ENCODE assay signal across 8 cellular contexts in genomic region chr5:172173771-172174170, GRCh38. TPM values are rescaled to one million over a fixed set of nuclear protein-coding genes. Genes with fewer than 3 reads are reported as not detected.
DNase-seq lines count a peak whose midpoint lies in the region; ATAC-seq and TF ChIP-seq lines count a peak whose summit lies in the region.

No MANE protein-coding gene starts in this region.

- H3K79me2 ChIP-seq in osteoblast (ENCODE audit: insufficient read depth, low read length): peaks cover 78% of the 10 kb centered on the region

- peak; percentile 24 for ATAC-seq in CD8-positive, alpha-beta T cell
- no peak for ATAC-seq in GM19455 (IDR thresholded peaks at IDR 0.05; ENCODE audit: unreplicated experiment)

- H3K27ac Mint-ChIP-seq in CD8-positive, alpha-beta T cell: peak overlapping the region; percentile 97

- peaks cover 53% of the 10 kb centered on the region for H3K36me3 Mint-ChIP-seq in CD8-positive, alpha-beta T cell

- intact Hi-C loops in CD8-positive, alpha-beta T cell (cut with DNase I, micrococcal nuclease): loop anchor here in 1 of 2 experiments (1.0 kb wide), 1 partner anchor 167 kb away; the partner anchor contains the start of gene FBXW11

- peak in 6 of 7 experiments; percentile 41 to 76 (median 70) for DNase-seq in CD8-positive, alpha-beta T cell
- DNase-seq in SW480 (ENCODE audit: low spot score): peak; percentile 84
- peak; percentile 23 for DNase-seq in activated naive CD8-positive, alpha-beta T cell treated with anti-CD3 and anti-CD28 coated beads, Interleukin-2, amount 50 U/mL, for 16 hours (ENCODE audit: low read depth, low spot score)
- peak; percentile 93 for DNase-seq in osteoblast (ENCODE audit: insufficient read length, low spot score, missing footprints)
- no peak for DNase-seq in NCI-H2081 treated with DMSO at 0.1 percent for 48 hours (lab: John Stamatoyannopoulos, UW)
- no peak for DNase-seq in NCI-H2171 treated with DMSO at 0.1 percent for 48 hours (lab: John Stamatoyannopoulos, UW)
- DNase-seq in GM10248 (ENCODE audit: extremely low spot score): no peak

- CTCF ChIA-PET in CD8-positive, alpha-beta T cell (lab: Charles Lee): interaction anchor here (1.2 to 9.4 kb wide), 12 partner anchors 11 to 262 kb away, joined by 3 to 179 read pairs (median 14); partner anchors contain the start of gene STK10
- CTCF ChIA-PET in GM10248 (lab: Yijun Ruan, JAX): interaction anchor here (1.1 to 6.4 kb wide), 11 partner anchors 10 to 114 kb away, joined by 3 to 59 read pairs (median 4); partner anchors contain the start of gene STK10

- peak overlapping the region; percentile 60 for H3K27ac ChIP-seq in CD8-positive, alpha-beta T cell (ENCODE audit: low read depth, low read length)
- peak overlapping the region; percentile 92 for H3K27ac ChIP-seq in osteoblast (ENCODE audit: low read depth, low read length)

- H3K4me3 ChIP-seq in CD8-positive, alpha-beta T cell (ENCODE audit: low read depth, low read length): peak overlapping the region; percentile 69
- peak overlapping the region; percentile 17 for H3K4me3 ChIP-seq in osteoblast (ENCODE audit: insufficient read depth, low read length)

- H3K4me1 ChIP-seq in CD8-positive, alpha-beta T cell (ENCODE audit: insufficient read depth, low read length): peaks cover 86% of the 10 kb centered on the region
- peaks cover 24% of the 10 kb centered on the region for H3K4me1 ChIP-seq in osteoblast (ENCODE audit: insufficient read depth, low read length)

- H3K4me3 Mint-ChIP-seq in CD8-positive, alpha-beta T cell: peak overlapping the region; percentile 90

- H3K36me3 ChIP-seq in CD8-positive, alpha-beta T cell (ENCODE audit: insufficient read depth, low read length): no peaks in the 10 kb centered on the region
- peaks cover 5% of the 10 kb centered on the region for H3K36me3 ChIP-seq in osteoblast (ENCODE audit: insufficient read depth, low read length)

- no peak overlapping the region for H2AFZ ChIP-seq in osteoblast (ENCODE audit: low read length)

- no peak for TF ChIP-seq CTCF in CD8-positive, alpha-beta T cell (IDR thresholded peaks at IDR 0.05)
- TF ChIP-seq CTCF in osteoblast (IDR thresholded peaks at IDR 0.05; ENCODE audit: extremely low read depth, low read depth, low read length) (no peak), GM10248 (IDR thresholded peaks at IDR 0.05; ENCODE audit: control extremely low read depth, extremely low read depth, low read depth, missing control alignments) (no peak)

- no peaks in the 10 kb centered on the region for H3K27me3 ChIP-seq in CD8-positive, alpha-beta T cell (ENCODE audit: insufficient read depth, low read length)
- H3K27me3 ChIP-seq in osteoblast (ENCODE audit: insufficient read depth, low read length): no peaks in the 10 kb centered on the region

- H3K4me2 ChIP-seq in osteoblast (ENCODE audit: insufficient read depth, low read length): peak overlapping the region; percentile 30

- no peaks in the 10 kb centered on the region for H3K9me3 Mint-ChIP-seq in CD8-positive, alpha-beta T cell

- H4K20me1 ChIP-seq in osteoblast (ENCODE audit: insufficient read depth, low read length): peaks cover 27% of the 10 kb centered on the region

- H3K9me3 ChIP-seq in CD8-positive, alpha-beta T cell (ENCODE audit: low read length): no peaks in the 10 kb centered on the region
- no peaks in the 10 kb centered on the region for H3K9me3 ChIP-seq in osteoblast (ENCODE audit: low read depth, low read length)

- peaks cover 92% of the 10 kb centered on the region for H3K4me1 Mint-ChIP-seq in CD8-positive, alpha-beta T cell (ENCODE audit: low read depth)

- H3K27me3 Mint-ChIP-seq in CD8-positive, alpha-beta T cell (ENCODE audit: low read depth): no peaks in the 10 kb centered on the region

- POLR2A ChIA-PET in CD8-positive, alpha-beta T cell (lab: Charles Lee): interaction anchor here (0.9 to 9.0 kb wide), 15 partner anchors 8 to 167 kb away, joined by 3 to 292 read pairs (median 11); partner anchors contain the start of genes FBXW11, STK10 and UBTD2
- POLR2A ChIA-PET in GM10248 (lab: Yijun Ruan, JAX): interaction anchor here (0.6 to 3.5 kb wide), 5 partner anchors 8 to 14 kb away, joined by 3 to 26 read pairs (median 4); partner anchors contain the start of gene STK10

RNA-seq across cellular contexts. Expression of gene STK10, which starts 14.3 kb away (rescaled TPM):
- total RNA-seq in CD8-positive, alpha-beta T cell: 100 to 1,000 TPM; 172 to 182 TPM
- 27.1 and 32.7 TPM in 2 replicates for total RNA-seq in osteoblast

RNA-seq across cellular contexts. Expression of gene EFCAB9, which starts 20.2 kb away (rescaled TPM):
- not detected for total RNA-seq in CD8-positive, alpha-beta T cell
- total RNA-seq in osteoblast: not detected in 2 replicates

Comparison
In these comparisons a context has a peak if more than half of its experiments do, and no peak if none do; other contexts are left out.
1. DNase-seq: peak in CD8-positive, alpha-beta T cell (6 of 7), SW480 (single experiment), activated naive CD8-positive, alpha-beta T cell treated with anti-CD3 and anti-CD28 coated beads, Interleukin-2, amount 50 U/mL, for 16 hours (single experiment) and osteoblast (single experiment); none in NCI-H2081 treated with DMSO at 0.1 percent for 48 hours (single experiment), NCI-H2171 treated with DMSO at 0.1 percent for 48 hours (single experiment) and GM10248 (single experiment).